Comparison of ENCODE assay signal across 22 cellular contexts in genomic region chr13:98824376-98825160, GRCh38.
DNase-seq lines count a peak whose midpoint lies in the region; ATAC-seq and TF ChIP-seq lines count a peak whose summit lies in the region.
"Had no signal": no experiment of that assay in that cellular context is flagged by ENCODE, and none has a peak within 500 bp of the region (broad histone marks: within the 10 kb centered on the region; RNA-seq: fewer than 3 reads in every experiment).

No MANE protein-coding gene starts in this region.

- no TSS peak for BruUV-seq in PC-3 (replicated peaks; lab: Mats Ljungman, UMichigan)

- no peak overlapping the region for H3K4me3 ChIP-seq in BLaER1
- H3K4me3 ChIP-seq in PC-3 (ENCODE audit: low read length): no peak overlapping the region
- H3K4me3 ChIP-seq in osteoblast (ENCODE audit: insufficient read depth, low read length): no peak overlapping the region
- H3K4me3 ChIP-seq: gastroesophageal sphincter had no signal

- H3K9me3 ChIP-seq in BLaER1: no peaks in the 10 kb centered on the region
- no peaks in the 10 kb centered on the region for H3K9me3 ChIP-seq in PC-3 (ENCODE audit: low read length)
- H3K9me3 ChIP-seq in osteoblast (ENCODE audit: low read depth, low read length): no peaks in the 10 kb centered on the region
- H3K9me3 ChIP-seq: gastroesophageal sphincter had no signal

- no peaks in the 10 kb centered on the region for H3F3A ChIP-seq in PC-3 (ENCODE audit: low read length, unreplicated experiment)

- ATAC-seq in PC-3 (peak; percentile 79), foreskin keratinocyte (peak; percentile 44)
- ATAC-seq: gastroesophageal sphincter; left cardiac atrium; natural killer cell treated with Interleukin-12 subunit alpha and Interleukin-12 subunit beta and Interleukin-15 and Interleukin-18, amount 100 ng/mL, for 72 hours; Panc1 had no signal

- H3K9ac ChIP-seq in BLaER1 (no peak overlapping the region), PC-3 (ENCODE audit: low read length) (no peak overlapping the region)

- peak overlapping the region; percentile 80 for H3K4me2 ChIP-seq in BLaER1
- no peak overlapping the region for H3K4me2 ChIP-seq in PC-3 (ENCODE audit: low read length)
- no peak overlapping the region for H3K4me2 ChIP-seq in osteoblast (ENCODE audit: insufficient read depth, low read length)

- H3K4me1 ChIP-seq in BLaER1: peaks cover 46% of the 10 kb centered on the region
- H3K4me1 ChIP-seq in PC-3 (ENCODE audit: insufficient read depth, low read length): peaks cover 5% of the 10 kb centered on the region
- no peaks in the 10 kb centered on the region for H3K4me1 ChIP-seq in foreskin keratinocyte
- peaks cover 15% of the 10 kb centered on the region for H3K4me1 ChIP-seq in osteoblast (ENCODE audit: insufficient read depth, low read length)

- H3K36me3 ChIP-seq in BLaER1: no peaks in the 10 kb centered on the region
- peaks cover 3% of the 10 kb centered on the region; the same call in 1 of the 2 replicates for H3K36me3 ChIP-seq in PC-3 (ENCODE audit: low read depth, low read length)
- no peaks in the 10 kb centered on the region for H3K36me3 ChIP-seq in osteoblast (ENCODE audit: insufficient read depth, low read length)

- H3K9me2 ChIP-seq in PC-3 (replicated peaks; ENCODE audit: low read length): no peaks in the 10 kb centered on the region

- H3K79me2 ChIP-seq in PC-3 (ENCODE audit: low read length) (no peaks in the 10 kb centered on the region), osteoblast (ENCODE audit: insufficient read depth, low read length) (no peaks in the 10 kb centered on the region)

- CTCF ChIA-PET in PC-3 (lab: Charles Lee): no interaction called here

- DNase-seq in PC-3 (no peak), foreskin keratinocyte (peak; percentile 4 to 20), osteoblast (ENCODE audit: insufficient read length, low spot score, missing footprints) (no peak), RPMI8226 (no peak), NCI-H524 (lab: John Stamatoyannopoulos, UW) (no peak)
- DNase-seq: activated CD4-positive, CD25-positive, alpha-beta regulatory T cell treated with anti-CD3 and anti-CD28 coated beads, Interleukin-2, amount 50 U/mL, for 72 hours; anterior cingulate cortex; CD8-positive, alpha-beta memory T cell; cerebellar nuclear complex; Karpas-422; left cardiac atrium; NCI-H1048; NCI-H1930; NCI-H2227 treated with DMSO at 0.1 percent for 48 hours; stimulated activated naive CD4-positive, alpha-beta T cell treated with Interleukin-2 at 50 U/mL for 16 hours; T-helper 9 cell; trophoblast cell had no signal

- intact Hi-C loops in PC-3 (cut with micrococcal nuclease): no loop called here

- H3K27ac ChIP-seq in BLaER1 (no peak overlapping the region), C4-2B (peak overlapping the region; percentile 66), PC-3 (ENCODE audit: low read length) (no peak overlapping the region), foreskin keratinocyte (no peak overlapping the region), osteoblast (ENCODE audit: low read depth, low read length) (no peak overlapping the region)
- H3K27ac ChIP-seq: gastroesophageal sphincter had no signal

- H2AFZ ChIP-seq in PC-3 (ENCODE audit: low read length) (no peak overlapping the region), osteoblast (ENCODE audit: low read length) (no peak overlapping the region)

- POLR2A ChIA-PET in PC-3 (lab: Charles Lee; ENCODE audit: unreplicated experiment): interaction anchor here (0.6 kb wide), 1 partner anchor 330 kb away, joined by 3 read pairs; no protein-coding TSS in a partner anchor

- TF ChIP-seq CTCF in C4-2B (conservative IDR thresholded peaks at IDR 0.05): no peak
- TF ChIP-seq CTCF in PC-3 (conservative IDR thresholded peaks at IDR 0.05; ENCODE audit: low read depth, low read length): no peak
- TF ChIP-seq CTCF in foreskin keratinocyte (conservative IDR thresholded peaks at IDR 0.05): no peak
- no peak for TF ChIP-seq CTCF in osteoblast (IDR thresholded peaks at IDR 0.05; ENCODE audit: extremely low read depth, low read depth, low read length)

- H4K20me1 ChIP-seq in BLaER1 (no peaks in the 10 kb centered on the region), PC-3 (ENCODE audit: low read length) (no peaks in the 10 kb centered on the region), osteoblast (ENCODE audit: insufficient read depth, low read length) (no peaks in the 10 kb centered on the region)

- H3K27me3 ChIP-seq in BLaER1: no peaks in the 10 kb centered on the region
- no peaks in the 10 kb centered on the region for H3K27me3 ChIP-seq in PC-3 (ENCODE audit: low read length)
- no peaks in the 10 kb centered on the region for H3K27me3 ChIP-seq in foreskin keratinocyte
- no peaks in the 10 kb centered on the region for H3K27me3 ChIP-seq in osteoblast (ENCODE audit: insufficient read depth, low read length)
- H3K27me3 ChIP-seq: gastroesophageal sphincter had no signal

Comparison
In these comparisons a context has a peak if more than half of its experiments do, and no peak if none do; other contexts are left out.
1. DNase-seq: peak in foreskin keratinocyte (2 of 2); none in PC-3 (single experiment), osteoblast (single experiment), RPMI8226 (single experiment) and NCI-H524 (0 of 2).